Comparison of ENCODE assay signal across 22 cellular contexts in the genomic region with DNA sequence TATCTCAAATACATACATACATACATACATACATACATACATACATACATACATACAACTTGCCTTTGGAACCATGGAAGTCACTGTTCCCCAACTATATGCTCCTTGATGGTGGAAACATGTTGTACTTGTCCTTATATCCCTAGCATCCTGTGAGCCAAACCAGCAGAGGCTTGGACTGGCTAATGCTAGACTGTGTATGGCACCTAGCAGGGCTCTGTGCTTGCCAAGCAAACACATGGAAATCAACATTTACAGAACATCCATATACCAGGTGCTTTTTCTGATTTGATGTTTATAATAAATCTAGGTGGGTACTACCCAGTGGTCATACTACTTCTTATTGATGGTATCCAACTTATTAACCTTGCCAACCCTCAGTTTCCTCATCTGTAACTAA.
"Had no signal": no experiment of that assay in that cellular context is flagged by ENCODE, and none has a peak within 500 bp of the region (broad histone marks: within the 10 kb centered on the region; RNA-seq: fewer than 3 reads in every experiment).

No MANE protein-coding gene starts in this region.

- H3K9me3 Mint-ChIP-seq: mesothelial cell of epicardium had no signal

- DNase-seq: dermis blood vessel endothelial cell; dorsolateral prefrontal cortex; effector CD4-positive, alpha-beta T cell; effector memory CD4-positive, alpha-beta T cell; erythroblast; esophagus squamous epithelium; foreskin fibroblast; foreskin melanocyte; gastrocnemius medialis; glutamatergic neuron; head of caudate nucleus; heart right ventricle; hippocampal formation; left cardiac atrium; left lung; left ventricle myocardium superior; lower lobe of right lung; mesenchymal stem cell; mucosa of descending colon had no signal

- H3K9me3 ChIP-seq: esophagus squamous epithelium, gastrocnemius medialis, heart right ventricle, left lung, lower lobe of right lung, mucosa of descending colon had no signal

- H3K36me3 ChIP-seq: esophagus squamous epithelium, gastrocnemius medialis, heart right ventricle, left lung, lower lobe of right lung had no signal

- H3K4me3 ChIP-seq: coronary artery, dorsolateral prefrontal cortex, esophagus squamous epithelium, gastrocnemius medialis, heart right ventricle, left lung, lower lobe of right lung, mucosa of descending colon had no signal

- H3K27ac Mint-ChIP-seq: mesothelial cell of epicardium had no signal

- H3K27ac ChIP-seq: coronary artery, dorsolateral prefrontal cortex, epithelial cell of prostate, esophagus squamous epithelium, gastrocnemius medialis, heart right ventricle, left lung, lower lobe of right lung had no signal

- H3K36me3 Mint-ChIP-seq: mesothelial cell of epicardium had no signal

- H3K4me3 Mint-ChIP-seq: mesothelial cell of epicardium had no signal

- H3K27me3 ChIP-seq: dorsolateral prefrontal cortex, gastrocnemius medialis, heart right ventricle had no signal
